ENCODE assay signal across 8 cellular contexts in genomic region chr22:40637181-40638150, GRCh38. TPM values are rescaled to one million over a fixed set of nuclear protein-coding genes. Genes with fewer than 3 reads are reported as not detected.
DNase-seq lines count a peak whose midpoint lies in the region; ATAC-seq and TF ChIP-seq lines count a peak whose summit lies in the region.

No MANE protein-coding gene starts in this region.

- H3K4me3 ChIP-seq in HFF-Myc (replicated peaks; ENCODE audit: low read depth, low read length) (peak overlapping the region; percentile 80), right atrium auricular region (peak overlapping the region; percentile 53 to 93), skeletal muscle tissue (ENCODE audit: low read length in 3 of 3) (peak overlapping the region; percentile 96 to 97 (median 96))

- DNase-seq in COLO668 (lab: John Stamatoyannopoulos, UW; ENCODE audit: unreplicated experiment) (peak; percentile 56), HFF-Myc (ENCODE audit: extremely low read depth, low read depth) (no peak), RWPE1 (ENCODE audit: low spot score) (no peak), right atrium auricular region (ENCODE audit: low spot score) (peak; percentile 84), HuH-7.5 (ENCODE audit: low spot score) (no peak), iPS-NIHi11 (ENCODE audit: low spot score) (no peak)
- DNase-seq in activated naive CD8-positive, alpha-beta T cell treated with anti-CD3 and anti-CD28 coated beads, Interleukin-2, amount 10 ng/mL, durations not matched to agents 7 days and 5 days: no peak

- no peak for TF ChIP-seq CTCF in HFF-Myc (IDR thresholded peaks at IDR 0.05; ENCODE audit: low read depth, low read length, missing control alignments)
- TF ChIP-seq CTCF in RWPE1 (conservative IDR thresholded peaks at IDR 0.05; ENCODE audit: low read depth): no peak
- peak in 1 of 2 donors; percentile 27 for TF ChIP-seq CTCF in right atrium auricular region (IDR thresholded peaks at IDR 0.05)

- H3K9ac ChIP-seq in skeletal muscle tissue (ENCODE audit: low read depth in 1 of 3, low read length in 3 of 3): peak overlapping the region; percentile 96 to 99 (median 97)

- peak overlapping the region; percentile 87 for H3K27ac ChIP-seq in RWPE1
- peak overlapping the region; percentile 87 to 93 for H3K27ac ChIP-seq in right atrium auricular region
- H3K27ac ChIP-seq in skeletal muscle tissue (ENCODE audit: low read depth, low read length): peak overlapping the region; percentile 97

- no peaks in the 10 kb centered on the region for H3K27me3 ChIP-seq in right atrium auricular region
- no peaks in the 10 kb centered on the region for H3K27me3 ChIP-seq in skeletal muscle tissue (ENCODE audit: control insufficient read depth in 3 of 3, insufficient read depth in 3 of 3, low read length in 3 of 3)

- H3K36me3 ChIP-seq in right atrium auricular region: no peaks in the 10 kb centered on the region
- no peaks in the 10 kb centered on the region for H3K36me3 ChIP-seq in skeletal muscle tissue (ENCODE audit: control insufficient read depth in 3 of 3, insufficient read depth in 3 of 3, low read length in 3 of 3)

- H3K9me3 Mint-ChIP-seq in activated naive CD8-positive, alpha-beta T cell treated with anti-CD3 and anti-CD28 coated beads, Interleukin-2, amount 10 ng/mL, durations not matched to agents 7 days and 5 days: no peaks in the 10 kb centered on the region

- ATAC-seq in activated naive CD8-positive, alpha-beta T cell treated with anti-CD3 and anti-CD28 coated beads, Interleukin-2, amount 10 ng/mL, durations not matched to agents 7 days and 5 days (ENCODE audit: low read depth): peak; percentile 27

- H3K27ac Mint-ChIP-seq in activated naive CD8-positive, alpha-beta T cell treated with anti-CD3 and anti-CD28 coated beads, Interleukin-2, amount 10 ng/mL, durations not matched to agents 7 days and 5 days: peak overlapping the region; percentile 96

- no peaks in the 10 kb centered on the region for H3K27me3 Mint-ChIP-seq in activated naive CD8-positive, alpha-beta T cell treated with anti-CD3 and anti-CD28 coated beads, Interleukin-2, amount 10 ng/mL, durations not matched to agents 7 days and 5 days

- H3K4me1 ChIP-seq in right atrium auricular region: peaks cover 0 to 30% of the 10 kb centered on the region in 2 donors
- peaks cover 17 to 23% (median 22%) of the 10 kb centered on the region in 3 donors for H3K4me1 ChIP-seq in skeletal muscle tissue (ENCODE audit: control insufficient read depth in 3 of 3, insufficient read depth in 3 of 3, low read length in 3 of 3)

- H3K9me3 ChIP-seq in right atrium auricular region (no peaks in the 10 kb centered on the region), skeletal muscle tissue (ENCODE audit: control insufficient read depth in 3 of 3, low read length in 3 of 3) (no peaks in the 10 kb centered on the region)

- POLR2A ChIA-PET in RWPE1 (lab: Yijun Ruan, JAX; ENCODE audit: low non-redundant PET): interaction anchor here (0.6 to 0.7 kb wide), 2 partner anchors 125 to 151 kb away, joined by 3 read pairs; no protein-coding TSS in a partner anchor
- POLR2A ChIA-PET in activated naive CD8-positive, alpha-beta T cell treated with anti-CD3 and anti-CD28 coated beads, Interleukin-2, amount 10 ng/mL, durations not matched to agents 7 days and 5 days (lab: Charles Lee): interaction anchor here (0.6 to 2.3 kb wide), 12 partner anchors 9 to 593 kb away, joined by 3 to 16 read pairs (median 6); partner anchors contain the start of genes ST13 and XPNPEP3

- peaks cover 23% of the 10 kb centered on the region for H3K4me1 Mint-ChIP-seq in activated naive CD8-positive, alpha-beta T cell treated with anti-CD3 and anti-CD28 coated beads, Interleukin-2, amount 10 ng/mL, durations not matched to agents 7 days and 5 days

- CTCF ChIA-PET in RWPE1 (lab: Yijun Ruan, JAX): interaction anchor here (1.1 kb wide), 1 partner anchor 113 kb away, joined by 4 read pairs; no protein-coding TSS in a partner anchor

- peak overlapping the region; percentile 94 for H3K4me3 Mint-ChIP-seq in activated naive CD8-positive, alpha-beta T cell treated with anti-CD3 and anti-CD28 coated beads, Interleukin-2, amount 10 ng/mL, durations not matched to agents 7 days and 5 days

- peaks cover 2% of the 10 kb centered on the region for H3K36me3 Mint-ChIP-seq in activated naive CD8-positive, alpha-beta T cell treated with anti-CD3 and anti-CD28 coated beads, Interleukin-2, amount 10 ng/mL, durations not matched to agents 7 days and 5 days

RNA-seq across cellular contexts. Expression of gene MRTFA, which starts 0.9 kb away (rescaled TPM):
- 10 to 100 TPM; 72.5 to 76.3 TPM for total RNA-seq in activated naive CD8-positive, alpha-beta T cell treated with anti-CD3 and anti-CD28 coated beads, Interleukin-2, amount 10 ng/mL, durations not matched to agents 7 days and 5 days
- total RNA-seq in right atrium auricular region (10 to 100 TPM; 45.8 to 55.2 TPM), skeletal muscle tissue (25.6 TPM)

RNA-seq across cellular contexts. Expression of gene MCHR1, which starts 41.8 kb away (rescaled TPM):
- total RNA-seq in activated naive CD8-positive, alpha-beta T cell treated with anti-CD3 and anti-CD28 coated beads, Interleukin-2, amount 10 ng/mL, durations not matched to agents 7 days and 5 days: not detected
- 1 to 10 TPM in 1 of 2 donors, not detected in 1; 2.0 TPM for total RNA-seq in right atrium auricular region
- total RNA-seq in skeletal muscle tissue: 1.6 TPM

Comparison
In these comparisons a context has a peak if more than half of its experiments do, and no peak if none do; other contexts are left out.
1. DNase-seq: peak in COLO668 (single experiment) and right atrium auricular region (single experiment); none in HFF-Myc (single experiment), RWPE1 (single experiment), activated naive CD8-positive, alpha-beta T cell treated with anti-CD3 and anti-CD28 coated beads, Interleukin-2, amount 10 ng/mL, durations not matched to agents 7 days and 5 days (single experiment), HuH-7.5 (single experiment) and iPS-NIHi11 (single experiment).
2. Peak in every context shown above with its lines, with median percentiles within 50 percentile points of each other: H3K4me3 ChIP-seq and H3K27ac ChIP-seq.